ENCODE assay signal across 15 cellular contexts in the genomic region with DNA sequence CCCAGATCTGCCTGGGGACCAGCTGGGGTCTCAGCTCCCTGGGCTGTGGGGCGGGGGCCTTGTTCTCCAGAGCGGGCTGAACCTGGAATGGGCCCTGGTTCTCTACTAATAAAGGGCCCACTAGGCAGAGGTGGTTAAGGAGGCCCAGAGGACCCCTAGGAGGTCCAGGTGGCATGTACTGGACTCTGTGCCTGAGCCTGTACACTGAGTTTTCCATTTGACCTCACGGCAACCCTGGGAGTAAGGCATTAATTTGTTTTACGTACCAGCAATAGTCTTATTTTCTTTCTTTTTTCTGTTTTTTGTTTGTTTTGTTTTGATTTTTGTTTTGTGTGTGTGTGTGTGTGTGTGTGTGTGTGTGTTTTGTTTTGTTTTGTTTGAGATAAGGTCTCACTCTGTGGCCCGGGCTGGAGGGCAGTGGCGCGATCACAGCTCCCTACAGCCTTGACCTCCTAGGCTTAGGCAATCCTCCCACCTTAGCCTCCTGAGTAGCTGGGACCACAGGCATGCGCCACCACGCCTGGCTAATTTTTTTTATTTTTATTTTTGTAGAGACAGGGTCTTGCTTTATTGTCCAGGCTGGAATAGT. TPM values are rescaled to one million over a fixed set of nuclear protein-coding genes. Genes with fewer than 3 reads are reported as not detected.
A peak's percentile ranks its signal among the peaks of the same experiment; 100 is the strongest.
DNase-seq lines count a peak whose midpoint lies in the region; ATAC-seq and TF ChIP-seq lines count a peak whose summit lies in the region.
"Had no signal": no experiment of that assay in that cellular context is flagged by ENCODE, and none has a peak within 500 bp of the region (broad histone marks: within the 10 kb centered on the region; RNA-seq: fewer than 3 reads in every experiment).

No MANE protein-coding gene starts in this region.

- H3K27ac ChIP-seq in Karpas-422 (ENCODE audit: low read length) = no peak overlapping the region
- peak overlapping the region; percentile 72 for H3K27ac ChIP-seq in suprapubic skin
- H3K27ac ChIP-seq in thyroid gland = no peak overlapping the region
- H3K27ac ChIP-seq: BLaER1 treated with 17β-estradiol and CSF1 and Interleukin-3, amounts not matched to agents 10 nM and 100 nM had no signal

- TF ChIP-seq CTCF in suprapubic skin (IDR thresholded peaks at IDR 0.05) (no peak), thyroid gland (IDR thresholded peaks at IDR 0.05) (no peak)

- H3K36me3 ChIP-seq in H7 (replicated peaks; ENCODE audit: control insufficient read depth, insufficient read depth, low read length) = no peaks in the 10 kb centered on the region
- H3K36me3 ChIP-seq in Karpas-422 (ENCODE audit: insufficient read depth, low read length) = no peaks in the 10 kb centered on the region
- no peaks in the 10 kb centered on the region for H3K36me3 ChIP-seq in suprapubic skin
- no peaks in the 10 kb centered on the region for H3K36me3 ChIP-seq in thyroid gland
- H3K36me3 ChIP-seq: BLaER1 treated with 17β-estradiol and CSF1 and Interleukin-3, amounts not matched to agents 10 nM and 100 nM had no signal

- no peak overlapping the region for H3K4me2 ChIP-seq in Karpas-422 (ENCODE audit: low read depth, low read length, poor library complexity, severe bottlenecking)
- H3K4me2 ChIP-seq: BLaER1 treated with 17β-estradiol and CSF1 and Interleukin-3, amounts not matched to agents 10 nM and 100 nM; GM23338 had no signal

- TF ChIP-seq POLR2A in suprapubic skin (IDR thresholded peaks at IDR 0.05) (no peak), thyroid gland (IDR thresholded peaks at IDR 0.05) (no peak)

- WGBS in suprapubic skin = 89% methylated on average over 9 of the region's 9 CpGs
- 95% methylated on average over 9 of the region's 9 CpGs for WGBS in thyroid gland, 2 donors

- intact Hi-C loops in thyroid gland (cut with DNase I) = no loop called here

- no peak overlapping the region for H3K9ac ChIP-seq in Karpas-422 (ENCODE audit: low read length)
- H3K9ac ChIP-seq: BLaER1 treated with 17β-estradiol and CSF1 and Interleukin-3, amounts not matched to agents 10 nM and 100 nM had no signal

- H3K79me2 ChIP-seq in Karpas-422 (ENCODE audit: low read length) = no peaks in the 10 kb centered on the region

- peak; percentile 7 for DNase-seq in H7
- DNase-seq in Karpas-422 = peak; percentile 19
- peak; percentile 7 for DNase-seq in epidermal melanocyte (ENCODE audit: insufficient read length, low spot score)
- DNase-seq in suprapubic skin (ENCODE audit: low spot score in 2 of 2) = no peak
- no peak for DNase-seq in thyroid gland
- DNase-seq: Calu3; CD8-positive, alpha-beta T cell; DMS53; DND-41 had no signal

- H3K9me3 ChIP-seq in Karpas-422 (ENCODE audit: low read length) = no peaks in the 10 kb centered on the region
- no peaks in the 10 kb centered on the region for H3K9me3 ChIP-seq in suprapubic skin
- no peaks in the 10 kb centered on the region for H3K9me3 ChIP-seq in thyroid gland
- H3K9me3 ChIP-seq: BLaER1 treated with 17β-estradiol and CSF1 and Interleukin-3, amounts not matched to agents 10 nM and 100 nM had no signal

- TF ChIP-seq EP300 in suprapubic skin (IDR thresholded peaks at IDR 0.05) = no peak

- H2AFZ ChIP-seq in Karpas-422 (ENCODE audit: low read length) = no peak overlapping the region
- H2AFZ ChIP-seq: GM23338 had no signal

- H3K27me3 ChIP-seq in H7 (ENCODE audit: control insufficient read depth, insufficient read depth, low read length) (no peaks in the 10 kb centered on the region), Karpas-422 (ENCODE audit: low read length) (no peaks in the 10 kb centered on the region), suprapubic skin (no peaks in the 10 kb centered on the region), thyroid gland (no peaks in the 10 kb centered on the region)

- H3K4me1 ChIP-seq in Karpas-422 (ENCODE audit: low read length) (peaks cover 11% of the 10 kb centered on the region), suprapubic skin (peaks cover 43% of the 10 kb centered on the region), thyroid gland (peaks cover 0 to 3% of the 10 kb centered on the region in 2 donors)

- no peak for ATAC-seq in GM18907 (IDR thresholded peaks at IDR 0.05; ENCODE audit: unreplicated experiment)
- ATAC-seq: CD8-positive, alpha-beta T cell; GM23338; HCT116 had no signal

- peaks cover 3% of the 10 kb centered on the region; the same call in 1 of the 2 replicates for H4K20me1 ChIP-seq in Karpas-422 (ENCODE audit: insufficient read depth, low read depth, low read length)

- H3K4me3 ChIP-seq in H7 (ENCODE audit: insufficient read depth, low read depth, low read length) (no peak overlapping the region), Karpas-422 (ENCODE audit: low read length) (no peak overlapping the region), suprapubic skin (no peak overlapping the region), thyroid gland (replicated peaks in 1 of 3) (no peak overlapping the region)
- H3K4me3 ChIP-seq: BLaER1 treated with 17β-estradiol and CSF1 and Interleukin-3, amounts not matched to agents 10 nM and 100 nM; GM23338 had no signal

- H3K9me2 ChIP-seq in Karpas-422 (replicated peaks; ENCODE audit: insufficient read depth, low read length) = no peaks in the 10 kb centered on the region

RNA-seq across cellular contexts. Expression of a gene that starts 19.6 kb away (rescaled TPM):
- total RNA-seq in H7 (2014; rRNA removed; shearing (Covaris generic)) = 0.26 and 0.45 TPM in 2 replicates
- total RNA-seq in Karpas-422 (2014; rRNA removed; shearing (Covaris generic); ENCODE audit: low replicate concordance) = not detected in 2 replicates
- 1 to 10 TPM in 2 of 4 donors, under 1 TPM in 1, not detected in 1; 0.72 to 1.6 (median 1.2) TPM for total RNA-seq in suprapubic skin
- 1 to 10 TPM in 3 of 4 donors, under 1 TPM in 1; 0.42 to 2.7 (median 1.5) TPM for total RNA-seq in thyroid gland
- total RNA-seq: CD8-positive, alpha-beta T cell had no signal

RNA-seq across cellular contexts. Expression of a gene that starts 49.4 kb away (rescaled TPM):
- 2.4 and 2.8 TPM in 2 replicates for total RNA-seq in H7 (2014; rRNA removed; shearing (Covaris generic))
- total RNA-seq in Karpas-422 (2014; rRNA removed; shearing (Covaris generic); ENCODE audit: low replicate concordance) = not detected in 2 replicates
- total RNA-seq in suprapubic skin = under 1 TPM in 1 of 4 donors, not detected in 3; 0.42 TPM
- 10 to 100 TPM in 3 of 4 donors, 1 to 10 TPM in 1; 7.1 to 42.2 (median 15.4) TPM for total RNA-seq in thyroid gland
- total RNA-seq: A172; B cell; Calu3; CD8-positive, alpha-beta T cell had no signal

Comparison
In these comparisons a context has a peak if more than half of its experiments do, and no peak if none do; other contexts are left out.
1. DNase-seq: peak in H7 (single experiment), Karpas-422 (single experiment) and epidermal melanocyte (single experiment); none in suprapubic skin (0 of 2) and thyroid gland (0 of 2).